8 cellular contexts compared by ENCODE assay signal in genomic region chr4:112517067-112517588, GRCh38. TPM values are rescaled to one million over a fixed set of nuclear protein-coding genes. Genes with fewer than 3 reads are reported as not detected.
DNase-seq lines count a peak whose midpoint lies in the region; ATAC-seq and TF ChIP-seq lines count a peak whose summit lies in the region.

No MANE protein-coding gene starts in this region.

- H3K27me3 ChIP-seq in HUES64 (ENCODE audit: insufficient read depth, low read length), result peaks cover 100% of the 10 kb centered on the region
- peaks cover 100% of the 10 kb centered on the region for H3K27me3 ChIP-seq in ectodermal cell (ENCODE audit: control insufficient read depth, insufficient read depth, low read length, poor library complexity, severe bottlenecking)

- H3K36me3 ChIP-seq in HUES64 (ENCODE audit: insufficient read depth, low read length) (no peaks in the 10 kb centered on the region), ectodermal cell (ENCODE audit: control insufficient read depth, insufficient read depth, low read length) (no peaks in the 10 kb centered on the region)

- CTCF ChIA-PET in GM10248 (lab: Yijun Ruan, JAX), result interaction anchor here (0.9 to 5.8 kb wide), 9 partner anchors 14 to 415 kb away, joined by 3 to 51 read pairs (median 4); no protein-coding TSS in a partner anchor

- H3K4me3 ChIP-seq in HUES64 (ENCODE audit: low read length) (peak overlapping the region; percentile 34), ectodermal cell (ENCODE audit: insufficient read depth, low read depth, low read length) (peak overlapping the region; percentile 27)

- H3K4me1 ChIP-seq in HUES64 (ENCODE audit: insufficient read depth, low read length), result peaks cover 23% of the 10 kb centered on the region
- peaks cover 48% of the 10 kb centered on the region for H3K4me1 ChIP-seq in ectodermal cell (ENCODE audit: control insufficient read depth, insufficient read depth, low read length)

- peak; percentile 37 for TF ChIP-seq CTCF in GM10248 (IDR thresholded peaks at IDR 0.05; ENCODE audit: control extremely low read depth, extremely low read depth, low read depth, missing control alignments)

- ATAC-seq in GM19438 (IDR thresholded peaks at IDR 0.05; ENCODE audit: low read depth, unreplicated experiment), result peak; percentile 25
- no peak for ATAC-seq in activated CD4-positive, CD25-positive, alpha-beta regulatory T cell treated with anti-CD3 and anti-CD28 coated beads, Interleukin-2, amount 50 U/mL, for 24 hours

- under 1% methylated on average over 19 of the region's 19 CpGs for whole genome bisulfite sequencing in HUES64
- WGBS in ectodermal cell, 2 experiments, result 0 to 1% methylated on average over 19 of the region's 19 CpGs

- H3K9ac ChIP-seq in HUES64 (ENCODE audit: low read depth, low read length), result no peak overlapping the region

- H3K27ac ChIP-seq in HUES64 (ENCODE audit: low read depth, low read length), result no peak overlapping the region
- H3K27ac ChIP-seq in ectodermal cell (ENCODE audit: insufficient read depth, low read depth, low read length, poor library complexity, severe bottlenecking), result no peak overlapping the region

- DNase-seq in GM10248 (ENCODE audit: extremely low spot score) (peak; percentile 71), NCI-H345 (lab: John Stamatoyannopoulos, UW) (no peak), dedifferentiated amniotic fluid mesenchymal stem cell (ENCODE audit: extremely low spot score) (no peak), SIG-M5 (lab: John Stamatoyannopoulos, UW) (no peak)

- POLR2A ChIA-PET in GM10248 (lab: Yijun Ruan, JAX), result interaction anchor here (0.5 to 1.7 kb wide), 4 partner anchors 88 to 238 kb away, joined by 3 to 4 read pairs (median 4); partner anchors contain the start of gene ALPK1

- H3K9me3 ChIP-seq in HUES64 (ENCODE audit: insufficient read depth, low read depth, low read length) (no peaks in the 10 kb centered on the region), ectodermal cell (ENCODE audit: control insufficient read depth, low read length) (no peaks in the 10 kb centered on the region)

RNA-seq across cellular contexts. Expression of gene NEUROG2, which starts 1.1 kb away (rescaled TPM):
- polyA plus RNA-seq in HUES64 (2013, experiment 1 of 2), result not detected
- polyA plus RNA-seq in HUES64 (2013, experiment 2 of 2), result not detected
- polyA plus RNA-seq in ectodermal cell (2013, experiment 1 of 4), result 0.91 TPM
- 0.76 TPM for polyA plus RNA-seq in ectodermal cell (2013, experiment 2 of 4)
- 1.4 TPM for polyA plus RNA-seq in ectodermal cell (2013, experiment 3 of 4)
- 1.7 TPM for polyA plus RNA-seq in ectodermal cell (2013, experiment 4 of 4)
